ENCODE assay signal across 15 cellular contexts in the genomic region with DNA sequence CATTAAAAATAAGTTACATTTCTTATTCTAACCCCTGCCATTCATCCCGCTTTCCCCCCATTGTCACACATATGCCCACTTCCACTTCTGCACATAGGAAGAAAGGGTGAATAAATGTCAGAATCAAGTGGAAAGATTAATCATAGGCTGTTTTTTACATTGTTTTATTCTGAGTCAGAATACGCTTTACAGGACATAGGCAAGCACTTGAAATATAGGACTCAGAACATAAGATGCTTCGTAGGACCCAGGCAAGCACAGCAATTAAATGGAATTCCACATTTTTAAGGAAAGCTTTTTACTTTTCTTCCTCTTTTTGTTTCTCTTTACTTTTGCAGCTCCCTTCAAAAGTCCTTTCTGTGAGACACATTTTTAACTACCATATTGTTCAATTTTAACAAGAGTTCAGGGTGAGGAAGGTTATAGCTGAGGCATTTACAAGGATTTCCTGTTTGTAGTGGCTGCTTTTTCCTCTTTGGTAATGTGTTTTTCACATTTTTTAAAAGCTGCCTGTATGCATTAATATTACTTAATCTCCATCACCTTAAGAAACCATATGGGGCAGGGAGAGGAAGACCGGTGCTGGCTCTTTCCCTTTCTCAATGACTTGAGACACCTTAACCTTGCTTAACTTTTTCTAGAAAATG.
DNase-seq lines count a peak whose midpoint lies in the region; ATAC-seq and TF ChIP-seq lines count a peak whose summit lies in the region.
"Had no signal": no experiment of that assay in that cellular context is flagged by ENCODE, and none has a peak within 500 bp of the region (broad histone marks: within the 10 kb centered on the region; RNA-seq: fewer than 3 reads in every experiment).

No MANE protein-coding gene starts in this region.

- dilution Hi-C loops in IMR-90 (cut with HindIII; ENCODE audit: low sequenced_read_pairs, unreplicated experiment) = no loop called here

- no TSS peak for BruUV-seq in IMR-90 (replicated peaks; lab: Mats Ljungman, UMichigan)

- H2BK15ac ChIP-seq in IMR-90 (ENCODE audit: low read depth, low read length) = no peak overlapping the region

- no peak overlapping the region for H3K27ac Mint-ChIP-seq in nephron progenitor cell
- H3K27ac Mint-ChIP-seq: memory B cell had no signal

- POLR2A ChIA-PET in IMR-90 (lab: Charles Lee; ENCODE audit: unreplicated experiment) = no interaction called here

- H4K91ac ChIP-seq in IMR-90 (ENCODE audit: insufficient read depth, low read depth, low read length) = no peak overlapping the region

- H2BK20ac ChIP-seq in IMR-90 (ENCODE audit: low read depth, low read length) = no peak overlapping the region

- TF ChIP-seq POLR2A in IMR-90 (IDR thresholded peaks at IDR 0.05; ENCODE audit: low read depth, low read length) (no peak), testis (IDR thresholded peaks at IDR 0.05) (no peak)

- peaks cover 14% of the 10 kb centered on the region for H3K27me3 Mint-ChIP-seq in nephron progenitor cell (ENCODE audit: low read depth, poor library complexity)
- H3K27me3 Mint-ChIP-seq: memory B cell had no signal

- no peaks in the 10 kb centered on the region for H3K27me3 ChIP-seq in ACC112 (ENCODE audit: insufficient read depth, low read length)
- no peaks in the 10 kb centered on the region for H3K27me3 ChIP-seq in IMR-90 (ENCODE audit: control insufficient read depth, insufficient read depth, low read length)
- no peaks in the 10 kb centered on the region for H3K27me3 ChIP-seq in testis
- H3K27me3 ChIP-seq: BLaER1, cardiac muscle cell, neutrophil had no signal

- no peak overlapping the region for H2BK120ac ChIP-seq in IMR-90 (ENCODE audit: low read depth, low read length)

- no peaks in the 10 kb centered on the region for H3K9me3 ChIP-seq in IMR-90 (ENCODE audit: control insufficient read depth, insufficient read depth, low read length)
- no peaks in the 10 kb centered on the region for H3K9me3 ChIP-seq in testis
- H3K9me3 ChIP-seq: BLaER1, neutrophil had no signal

- H4K8ac ChIP-seq in IMR-90 (ENCODE audit: low read depth in 2 of 2, low read length in 2 of 2) = no peak overlapping the region

- no peak overlapping the region for H3K4ac ChIP-seq in IMR-90 (ENCODE audit: low read depth, low read length)

- H3K56ac ChIP-seq in IMR-90 (ENCODE audit: extremely low read depth, insufficient read depth, low read length) = no peak overlapping the region

- peaks cover 10% of the 10 kb centered on the region for H3K9me3 Mint-ChIP-seq in nephron progenitor cell
- H3K9me3 Mint-ChIP-seq: memory B cell had no signal

- TF ChIP-seq RAD21 in IMR-90 (IDR thresholded peaks at IDR 0.05; ENCODE audit: low read length) = no peak

- peaks cover 4% of the 10 kb centered on the region; the same call in 1 of the 2 replicates for H3K9me1 ChIP-seq in IMR-90 (ENCODE audit: insufficient read depth, low read length)

- H3K4me3 ChIP-seq in ACC112 (ENCODE audit: low read depth, low read length) (peak overlapping the region; percentile 11; the same call in 1 of the 2 replicates), IMR-90 (ENCODE audit: insufficient read depth, low read depth, low read length) (no peak overlapping the region), testis (no peak overlapping the region)
- H3K4me3 ChIP-seq: BLaER1, cardiac muscle cell had no signal

- no peak overlapping the region for H2BK5ac ChIP-seq in IMR-90 (ENCODE audit: low read depth, low read length, poor library complexity, severe bottlenecking)

- H3K23ac ChIP-seq in IMR-90 (ENCODE audit: low read depth, low read length) = no peak overlapping the region

- no peak overlapping the region for H3K9ac ChIP-seq in IMR-90 (ENCODE audit: low read depth, low read length)
- H3K9ac ChIP-seq: BLaER1 had no signal

- no peak overlapping the region for H3K14ac ChIP-seq in IMR-90 (replicated peaks; ENCODE audit: low read depth, low read length)

- H2AK5ac ChIP-seq in IMR-90 (ENCODE audit: low read depth, low read length) = no peak overlapping the region

- H4K5ac ChIP-seq in IMR-90 (ENCODE audit: low read depth, low read length) = no peak overlapping the region; the same call in 1 of the 2 replicates

- CTCF ChIA-PET in IMR-90 (lab: Yijun Ruan, JAX) = interaction anchor here (0.6 to 1.0 kb wide), 2 partner anchors 14 to 685 kb away, joined by 3 to 4 read pairs; no protein-coding TSS in a partner anchor

- TF ChIP-seq CTCF in IMR-90 (conservative IDR thresholded peaks at IDR 0.05; ENCODE audit: low read depth, low read length) (no peak), testis (IDR thresholded peaks at IDR 0.05) (no peak), nephron progenitor cell (IDR thresholded peaks at IDR 0.05) (no peak)

- ATAC-seq in IMR-90 (ENCODE audit: low read depth) = no peak

- H3K4me2 ChIP-seq in IMR-90 (ENCODE audit: low read depth, low read length) = no peak overlapping the region
- H3K4me2 ChIP-seq: BLaER1 had no signal

- H3K4me1 ChIP-seq in ACC112 (ENCODE audit: control insufficient read depth, insufficient read depth, low read length, unreplicated experiment) = peaks cover 41% of the 10 kb centered on the region
- peaks cover 11% of the 10 kb centered on the region for H3K4me1 ChIP-seq in IMR-90 (ENCODE audit: control insufficient read depth, insufficient read depth, low read length)
- no peaks in the 10 kb centered on the region for H3K4me1 ChIP-seq in testis

- no peaks in the 10 kb centered on the region for H3K79me2 ChIP-seq in ACC112 (ENCODE audit: control insufficient read depth, insufficient read depth, low read length, unreplicated experiment)

- intact Hi-C loops in IMR-90 (cut with micrococcal nuclease) (loop anchor here (2.0 kb wide), 1 partner anchor 82 kb away; no protein-coding TSS in a partner anchor), testis (cut with DNase I; ENCODE audit: low total_unique reads) (no loop called here)

- peak overlapping the region; percentile 81; the same call in 1 of the 2 replicates for H3K18ac ChIP-seq in IMR-90 (ENCODE audit: low read depth, low read length)

- H3K27ac ChIP-seq in ACC112 (ENCODE audit: low read depth, low read length) (peak overlapping the region; percentile 58), IMR-90 (ENCODE audit: insufficient read depth, low read length) (no peak overlapping the region), testis (no peak overlapping the region)
- H3K27ac ChIP-seq: BLaER1, cardiac muscle cell, neutrophil had no signal

- no peak overlapping the region for H2AK9ac ChIP-seq in IMR-90 (replicated peaks; ENCODE audit: low read depth, low read length, poor library complexity)

- peaks cover 5% of the 10 kb centered on the region for H3K4me1 Mint-ChIP-seq in nephron progenitor cell

- H3K36me3 ChIP-seq in ACC112 (ENCODE audit: insufficient read depth, low read length) = no peaks in the 10 kb centered on the region; the same call in 1 of the 2 replicates
- no peaks in the 10 kb centered on the region for H3K36me3 ChIP-seq in IMR-90 (ENCODE audit: control insufficient read depth, insufficient read depth, low read length)
- H3K36me3 ChIP-seq in testis (ENCODE audit: low read depth, missing control alignments) = no peaks in the 10 kb centered on the region
- H3K36me3 ChIP-seq: BLaER1, cardiac muscle cell, neutrophil had no signal

- no CpG with 5 or more reads among the region's 4 CpGs for WGBS in IMR-90 (ENCODE audit: extremely low coverage in 2 of 2, insufficient read length in 1 of 2), 2 experiments
- WGBS in testis, 2 donors = 77 to 82% methylated on average over 4 of the region's 4 CpGs

- no peak overlapping the region for H3K4me3 Mint-ChIP-seq in nephron progenitor cell
- H3K4me3 Mint-ChIP-seq: memory B cell had no signal

- H3K79me1 ChIP-seq in IMR-90 (ENCODE audit: low read depth in 1 of 2, low read length in 2 of 2) = no peaks in the 10 kb centered on the region; a peak in 1 of 4 replicates

- DNase-seq in IMR-90 (no peak), astrocyte of the hippocampus (ENCODE audit: low read depth, low spot score) (peak; percentile 5), lung microvascular endothelial cell (ENCODE audit: low read depth in 2 of 2) (peak; percentile 66 to 69), testis (no peak), NCI-H524 (lab: John Stamatoyannopoulos, UW) (no peak), nephron progenitor cell (no peak)
- no peak for DNase-seq in stimulated activated naive CD4-positive, alpha-beta T cell treated with Interleukin-2 at 50 U/mL for 16 hours (lab: John Stamatoyannopoulos, UW)
- DNase-seq: activated gamma-delta T cell treated with Interleukin-2 at 50 U/mL for 16 hours, NCI-H2081 treated with DMSO at 0.1 percent for 48 hours, substantia nigra had no signal

- no peaks in the 10 kb centered on the region for H3K36me3 Mint-ChIP-seq in nephron progenitor cell (ENCODE audit: low read depth)
- H3K36me3 Mint-ChIP-seq: memory B cell had no signal

- no peaks in the 10 kb centered on the region for H4K20me1 ChIP-seq in IMR-90 (ENCODE audit: insufficient read depth, low read length)
- H4K20me1 ChIP-seq: BLaER1 had no signal

- H2AFZ ChIP-seq in ACC112 (ENCODE audit: low read length, unreplicated experiment) (no peak overlapping the region), IMR-90 (replicated peaks; ENCODE audit: low read length, poor library complexity) (no peak overlapping the region)

- in situ Hi-C loops in IMR-90 (cut with MboI; ENCODE audit: low sequenced_read_pairs) = no loop called here

TF ChIP-seq in IMR-90, 13 proteins besides CTCF, POLR2A, EP300 and RAD21 (continues in another document):
- TF ChIP-seq NFE2L2 (IDR thresholded peaks at IDR 0.05; ENCODE audit: low read depth, low read length) (no peak), MXI1 (IDR thresholded peaks at IDR 0.05; ENCODE audit: borderline replicate concordance, low read depth, low read length) (no peak), CEBPB (IDR thresholded peaks at IDR 0.05; ENCODE audit: low read depth, low read length) (no peak), RCOR1 (IDR thresholded peaks at IDR 0.05; ENCODE audit: insufficient replicate concordance, low read length) (no peak)
- TF ChIP-seq, protein P1, sequence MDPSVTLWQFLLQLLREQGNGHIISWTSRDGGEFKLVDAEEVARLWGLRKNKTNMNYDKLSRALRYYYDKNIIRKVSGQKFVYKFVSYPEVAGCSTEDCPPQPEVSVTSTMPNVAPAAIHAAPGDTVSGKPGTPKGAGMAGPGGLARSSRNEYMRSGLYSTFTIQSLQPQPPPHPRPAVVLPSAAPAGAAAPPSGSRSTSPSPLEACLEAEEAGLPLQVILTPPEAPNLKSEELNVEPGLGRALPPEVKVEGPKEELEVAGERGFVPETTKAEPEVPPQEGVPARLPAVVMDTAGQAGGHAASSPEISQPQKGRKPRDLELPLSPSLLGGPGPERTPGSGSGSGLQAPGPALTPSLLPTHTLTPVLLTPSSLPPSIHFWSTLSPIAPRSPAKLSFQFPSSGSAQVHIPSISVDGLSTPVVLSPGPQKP (IDR thresholded peaks at IDR 0.05; ENCODE audit: borderline replicate concordance, low read depth, low read length) = no peak
- TF ChIP-seq, protein P2, sequence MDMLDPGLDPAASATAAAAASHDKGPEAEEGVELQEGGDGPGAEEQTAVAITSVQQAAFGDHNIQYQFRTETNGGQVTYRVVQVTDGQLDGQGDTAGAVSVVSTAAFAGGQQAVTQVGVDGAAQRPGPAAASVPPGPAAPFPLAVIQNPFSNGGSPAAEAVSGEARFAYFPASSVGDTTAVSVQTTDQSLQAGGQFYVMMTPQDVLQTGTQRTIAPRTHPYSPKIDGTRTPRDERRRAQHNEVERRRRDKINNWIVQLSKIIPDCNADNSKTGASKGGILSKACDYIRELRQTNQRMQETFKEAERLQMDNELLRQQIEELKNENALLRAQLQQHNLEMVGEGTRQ (IDR thresholded peaks at IDR 0.05; ENCODE audit: low read depth, low read length) = no peak

Comparison
In these comparisons a context has a peak if more than half of its experiments do, and no peak if none do; other contexts are left out.
1. DNase-seq: peak in astrocyte of the hippocampus (single experiment) and lung microvascular endothelial cell (2 of 2); none in IMR-90 (single experiment), testis (single experiment), NCI-H524 (0 of 2), stimulated activated naive CD4-positive, alpha-beta T cell treated with Interleukin-2 at 50 U/mL for 16 hours (single experiment) and nephron progenitor cell (single experiment).